ENCODE assay signal across 4 cellular contexts in the genomic region with DNA sequence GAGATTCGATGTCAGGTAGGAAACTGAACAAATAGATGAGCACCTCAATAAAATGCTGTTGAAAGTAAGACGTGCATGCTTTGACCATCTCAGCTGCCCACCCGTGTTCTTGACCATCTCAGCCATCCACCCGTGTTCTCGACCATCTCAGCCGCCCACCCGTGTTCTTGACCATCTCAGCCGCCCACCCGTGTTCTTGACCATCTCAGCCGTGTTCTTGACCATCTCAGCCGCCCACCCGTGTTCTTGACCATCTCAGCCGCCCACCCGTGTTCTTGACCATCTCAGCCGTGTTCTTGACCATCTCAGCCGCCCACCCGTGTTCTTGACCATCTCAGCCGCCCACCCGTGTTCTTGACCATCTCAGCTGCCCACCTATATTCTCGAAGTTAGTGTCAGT. TPM values are rescaled to one million over a fixed set of nuclear protein-coding genes. Genes with fewer than 3 reads are reported as not detected.
"Had no signal": no experiment of that assay in that cellular context is flagged by ENCODE, and none has a peak within 500 bp of the region (broad histone marks: within the 10 kb centered on the region; RNA-seq: fewer than 3 reads in every experiment).

No MANE protein-coding gene starts in this region.

RNA-seq across cellular contexts. Expression of a gene that starts 45.1 kb away (rescaled TPM):
- total RNA-seq: M059J, PC-3, Right ventricle myocardium superior, SJSA1 had no signal
